Comparison of ENCODE assay signal across 23 cellular contexts in genomic region chr19:9966024-9966423, GRCh38. TPM values are rescaled to one million over a fixed set of nuclear protein-coding genes. Genes with fewer than 3 reads are reported as not detected.
DNase-seq lines count a peak whose midpoint lies in the region; TF ChIP-seq lines count a peak whose summit lies in the region.
"Had no signal": no experiment of that assay in that cellular context is flagged by ENCODE, and none has a peak within 500 bp of the region (broad histone marks: within the 10 kb centered on the region; RNA-seq: fewer than 3 reads in every experiment).

No MANE protein-coding gene starts in this region.

- H3F3A ChIP-seq in neural progenitor cell (ENCODE audit: low read depth): no peaks in the 10 kb centered on the region

- peaks cover under 1% of the 10 kb centered on the region for H3K36me3 Mint-ChIP-seq in neural progenitor cell
- H3K36me3 Mint-ChIP-seq: CD4-positive, CD25-positive, alpha-beta regulatory T cell had no signal

- H3K9ac ChIP-seq in NT2/D1 (ENCODE audit: insufficient read length, low read depth): peak overlapping the region; percentile 64
- no peak overlapping the region for H3K9ac ChIP-seq in neural progenitor cell
- H3K9ac ChIP-seq: BLaER1, GM23248 had no signal

- peaks cover 3% of the 10 kb centered on the region for H3K4me1 ChIP-seq in NT2/D1 (ENCODE audit: insufficient read depth, insufficient read length)
- no peaks in the 10 kb centered on the region for H3K4me1 ChIP-seq in iPS DF 6.9 (ENCODE audit: control insufficient read depth, insufficient read depth, low read length)
- H3K4me1 ChIP-seq in neural progenitor cell: no peaks in the 10 kb centered on the region
- H3K4me1 ChIP-seq: BLaER1 had no signal

- peaks cover 14% of the 10 kb centered on the region; the same call in 1 of the 2 replicates for H3K27me3 ChIP-seq in H7 (ENCODE audit: control insufficient read depth, insufficient read depth, low read length)
- H3K27me3 ChIP-seq in NT2/D1 (ENCODE audit: insufficient read depth, insufficient read length): peaks cover 9% of the 10 kb centered on the region
- no peaks in the 10 kb centered on the region; the same call in 1 of the 2 replicates for H3K27me3 ChIP-seq in iPS DF 6.9 (ENCODE audit: control insufficient read depth, insufficient read depth, low read length)
- H3K27me3 ChIP-seq in neural progenitor cell: peaks cover 40% of the 10 kb centered on the region
- H3K27me3 ChIP-seq: BLaER1, MG63 had no signal

- H3K36me3 ChIP-seq in H7 (replicated peaks; ENCODE audit: control insufficient read depth, insufficient read depth, low read length) (no peaks in the 10 kb centered on the region), NT2/D1 (ENCODE audit: insufficient read depth, insufficient read length, low read length) (no peaks in the 10 kb centered on the region), iPS DF 6.9 (ENCODE audit: control insufficient read depth, insufficient read depth, low read length) (no peaks in the 10 kb centered on the region), neural progenitor cell (no peaks in the 10 kb centered on the region)
- H3K36me3 ChIP-seq: BLaER1 had no signal

- H3K27ac ChIP-seq in iPS DF 6.9 (ENCODE audit: low read length): no peak overlapping the region
- no peak overlapping the region for H3K27ac ChIP-seq in neural progenitor cell
- H3K27ac ChIP-seq: BLaER1, GM23248, HL-60, RWPE1 had no signal

- no CpG with 5 or more reads among the region's 14 CpGs for WGBS in iPS DF 6.9 (ENCODE audit: insufficient coverage, insufficient read length)

- no peaks in the 10 kb centered on the region for H3K79me2 ChIP-seq in neural progenitor cell (ENCODE audit: low read depth)

- H3K9me3 ChIP-seq in NT2/D1 (ENCODE audit: insufficient read depth, low read length): no peaks in the 10 kb centered on the region
- H3K9me3 ChIP-seq in iPS DF 6.9 (ENCODE audit: control insufficient read depth, insufficient read depth, low read length): no peaks in the 10 kb centered on the region
- no peaks in the 10 kb centered on the region for H3K9me3 ChIP-seq in neural progenitor cell (ENCODE audit: low read depth)
- H3K9me3 ChIP-seq: BLaER1, MG63 had no signal

- H3K27ac Mint-ChIP-seq in neural progenitor cell: no peak overlapping the region
- H3K27ac Mint-ChIP-seq: CD4-positive, CD25-positive, alpha-beta regulatory T cell had no signal

- peak overlapping the region; percentile 61 for H3K4me2 ChIP-seq in neural progenitor cell
- H3K4me2 ChIP-seq: BLaER1 had no signal

- H3K9me3 Mint-ChIP-seq in neural progenitor cell: no peaks in the 10 kb centered on the region

- no peaks in the 10 kb centered on the region for H4K20me1 ChIP-seq in neural progenitor cell (ENCODE audit: low read depth)
- H4K20me1 ChIP-seq: BLaER1 had no signal

- peaks cover 25% of the 10 kb centered on the region for H3K27me3 Mint-ChIP-seq in neural progenitor cell (ENCODE audit: insufficient read depth, low read depth)

- no peak overlapping the region for H3K4me3 Mint-ChIP-seq in neural progenitor cell
- H3K4me3 Mint-ChIP-seq: CD4-positive, CD25-positive, alpha-beta regulatory T cell had no signal

- no peak for TF ChIP-seq CTCF in neural progenitor cell (IDR thresholded peaks at IDR 0.05)

- H3K4me1 Mint-ChIP-seq in neural progenitor cell: peaks cover 3% of the 10 kb centered on the region

- no peak for DNase-seq in H7
- no peak for DNase-seq in NT2/D1 (ENCODE audit: low read depth, low spot score)
- DNase-seq in iPS DF 6.9 (ENCODE audit: low read depth, low spot score): no peak
- DNase-seq in neural progenitor cell (ENCODE audit: low spot score): no peak
- no peak for DNase-seq in T1000 (lab: John Stamatoyannopoulos, UW)
- DNase-seq in SKM-1 (lab: John Stamatoyannopoulos, UW; ENCODE audit: unreplicated experiment): no peak
- no peak for DNase-seq in COR-L47 (lab: John Stamatoyannopoulos, UW)
- DNase-seq: CD4-positive, CD25-positive, alpha-beta regulatory T cell; GM23248; KG1; MG63; NCI-H1417; NCI-H1694; NCI-H2029 treated with DMSO at 0.1 percent for 48 hours; NCI-H69; SHP77 had no signal

- H3K4me3 ChIP-seq in H7 (ENCODE audit: insufficient read depth, low read depth, low read length): peak overlapping the region; percentile 42
- peak overlapping the region; percentile 24 for H3K4me3 ChIP-seq in NT2/D1 (ENCODE audit: insufficient read length, low read depth)
- peak overlapping the region; percentile 39; the same call in 1 of the 2 replicates for H3K4me3 ChIP-seq in iPS DF 6.9 (ENCODE audit: low read length)
- peak overlapping the region; percentile 21 for H3K4me3 ChIP-seq in neural progenitor cell
- H3K4me3 ChIP-seq: BLaER1, GM23248, MG63 had no signal

- peak overlapping the region; percentile 82 for H2AFZ ChIP-seq in neural progenitor cell (replicated peaks)
- H2AFZ ChIP-seq: GM23248 had no signal

RNA-seq across cellular contexts. Expression of gene OLFM2, which starts 29.7 kb away (rescaled TPM):
- total RNA-seq in H7 (2014; rRNA removed; shearing (Covaris generic)): 40.0 and 63.4 TPM in 2 replicates
- 11.4 and 26.4 TPM in 2 replicates for total RNA-seq in neural progenitor cell (ENCODE audit: low replicate concordance)
- total RNA-seq: OCI-LY7 had no signal

RNA-seq across cellular contexts. Expression of gene COL5A3, which starts 44.3 kb away (rescaled TPM):
- 0.62 and 1.4 TPM in 2 replicates for total RNA-seq in H7 (2014; rRNA removed; shearing (Covaris generic))
- total RNA-seq in neural progenitor cell (ENCODE audit: low replicate concordance): 0.15 TPM in 1 of 2 replicates, not detected in the other
- total RNA-seq: G401, OCI-LY7 had no signal

RNA-seq across cellular contexts. Expression of gene RDH8, which starts 47.3 kb away (rescaled TPM):
- total RNA-seq in H7 (2014; rRNA removed; shearing (Covaris generic)): not detected in 2 replicates
- total RNA-seq in neural progenitor cell (ENCODE audit: low replicate concordance): not detected in 2 replicates
- total RNA-seq: A172; CD4-positive, CD25-positive, alpha-beta regulatory T cell; G401; NCI-H460; OCI-LY7 had no signal
